Comparison of ENCODE assay signal across 9 cellular contexts in genomic region chr1:8077120-8077573, GRCh38. TPM values are rescaled to one million over a fixed set of nuclear protein-coding genes. Genes with fewer than 3 reads are reported as not detected.
DNase-seq lines count a peak whose midpoint lies in the region; ATAC-seq lines count a peak whose summit lies in the region.
"Had no signal": no experiment of that assay in that cellular context is flagged by ENCODE, and none has a peak within 500 bp of the region (broad histone marks: within the 10 kb centered on the region; RNA-seq: fewer than 3 reads in every experiment).

No MANE protein-coding gene starts in this region.

- no peaks in the 10 kb centered on the region for H3K27me3 Mint-ChIP-seq in activated T-cell treated with anti-CD3 and anti-CD28 coated beads, Interleukin-2, amount 50 U/mL, for 4 hours (ENCODE audit: low read depth)

- H3K36me3 Mint-ChIP-seq in activated T-cell treated with anti-CD3 and anti-CD28 coated beads, Interleukin-2, amount 50 U/mL, for 4 hours (ENCODE audit: insufficient read depth), result no peaks in the 10 kb centered on the region

- H3K27me3 ChIP-seq in adipocyte (replicated peaks; ENCODE audit: control insufficient read depth, insufficient read depth, low read length) (no peaks in the 10 kb centered on the region), subcutaneous abdominal adipose tissue (ENCODE audit: control insufficient read depth in 5 of 5, insufficient read depth in 4 of 5, low read length in 5 of 5) (no peaks in the 10 kb centered on the region)

- DNase-seq in HuH-7.5 (ENCODE audit: low spot score), result peak; percentile 32
- DNase-seq in adipocyte (ENCODE audit: low read depth), result peak; percentile 91
- DNase-seq in iPS-NIHi11 (ENCODE audit: low spot score), result peak; percentile 43
- no peak for DNase-seq in activated naive CD4-positive, alpha-beta T cell treated with anti-CD3 and anti-CD28 coated beads, Interleukin-2, amount 50 U/mL, for 16 hours
- DNase-seq in activated T-cell treated with anti-CD3 and anti-CD28 coated beads, Interleukin-2, amount 50 U/mL, for 4 hours, result no peak
- no peak for DNase-seq in activated naive CD4-positive, alpha-beta T cell (lab: John Stamatoyannopoulos, UW)

- no peak overlapping the region for H3K9ac ChIP-seq in adipocyte (ENCODE audit: low read length)
- H3K9ac ChIP-seq in subcutaneous abdominal adipose tissue (ENCODE audit: low read length in 5 of 5), result no peak overlapping the region

- no peaks in the 10 kb centered on the region for H3K4me1 Mint-ChIP-seq in activated T-cell treated with anti-CD3 and anti-CD28 coated beads, Interleukin-2, amount 50 U/mL, for 4 hours (ENCODE audit: low read depth)

- peak overlapping the region; percentile 21 for H3K27ac ChIP-seq in subcutaneous abdominal adipose tissue (ENCODE audit: low read depth, low read length)

- H3K4me3 Mint-ChIP-seq in activated T-cell treated with anti-CD3 and anti-CD28 coated beads, Interleukin-2, amount 50 U/mL, for 4 hours, result no peak overlapping the region

- no peaks in the 10 kb centered on the region for H3K9me3 Mint-ChIP-seq in activated T-cell treated with anti-CD3 and anti-CD28 coated beads, Interleukin-2, amount 50 U/mL, for 4 hours

- H3K36me3 ChIP-seq in adipocyte (ENCODE audit: control insufficient read depth, insufficient read depth, low read length, severe bottlenecking) (no peaks in the 10 kb centered on the region), subcutaneous abdominal adipose tissue (ENCODE audit: control insufficient read depth in 5 of 5, insufficient read depth in 5 of 5, low read length in 5 of 5) (no peaks in the 10 kb centered on the region)

- ATAC-seq in HG03025 (IDR thresholded peaks at IDR 0.05; ENCODE audit: low FRiP score, unreplicated experiment), result no peak
- ATAC-seq in activated T-cell treated with anti-CD3 and anti-CD28 coated beads, Interleukin-2, amount 50 U/mL, for 4 hours, result no peak

- H3K9me3 ChIP-seq in adipocyte (ENCODE audit: control insufficient read depth, low read length), result no peaks in the 10 kb centered on the region
- H3K9me3 ChIP-seq in subcutaneous abdominal adipose tissue (ENCODE audit: control insufficient read depth in 5 of 5, low read length in 5 of 5), result no peaks in the 10 kb centered on the region

- H3K4me1 ChIP-seq in adipocyte (ENCODE audit: control insufficient read depth, insufficient read depth, low read length) (peaks cover 34% of the 10 kb centered on the region), subcutaneous abdominal adipose tissue (ENCODE audit: control insufficient read depth in 5 of 5, insufficient read depth in 5 of 5, low read length in 5 of 5) (peaks cover 0 to 15% (median 10%) of the 10 kb centered on the region in 5 donors)

- no peak overlapping the region for H3K4me3 ChIP-seq in adipocyte (ENCODE audit: low read length)
- no peak overlapping the region for H3K4me3 ChIP-seq in subcutaneous abdominal adipose tissue (ENCODE audit: low read depth in 1 of 5, low read length in 5 of 5)
- H3K4me3 ChIP-seq: skin epidermis had no signal

RNA-seq across cellular contexts. Expression of gene ERRFI1, which starts 51.0 kb away (rescaled TPM):
- 1 to 10 TPM; 2.9 to 4.6 (median 3.3) TPM for total RNA-seq in activated T-cell treated with anti-CD3 and anti-CD28 coated beads, Interleukin-2, amount 50 U/mL, for 4 hours

Comparison
In these comparisons a context has a peak if more than half of its experiments do, and no peak if none do; other contexts are left out.
1. DNase-seq: peak in HuH-7.5 (single experiment), adipocyte (single experiment) and iPS-NIHi11 (single experiment); none in activated naive CD4-positive, alpha-beta T cell treated with anti-CD3 and anti-CD28 coated beads, Interleukin-2, amount 50 U/mL, for 16 hours (single experiment), activated T-cell treated with anti-CD3 and anti-CD28 coated beads, Interleukin-2, amount 50 U/mL, for 4 hours (single experiment) and activated naive CD4-positive, alpha-beta T cell (0 of 4).